In genomic region chr17:50603340-50603739, GRCh38 we compare ENCODE assay signal across 10 cellular contexts. TPM values are rescaled to one million over a fixed set of nuclear protein-coding genes. Genes with fewer than 3 reads are reported as not detected.
A peak's percentile ranks its signal among the peaks of the same experiment; 100 is the strongest.
DNase-seq lines count a peak whose midpoint lies in the region; ATAC-seq and TF ChIP-seq lines count a peak whose summit lies in the region.
"Had no signal": no experiment of that assay in that cellular context is flagged by ENCODE, and none has a peak within 500 bp of the region (broad histone marks: within the 10 kb centered on the region; RNA-seq: fewer than 3 reads in every experiment).

No MANE protein-coding gene starts in this region.

- H3K27me3 ChIP-seq in WERI-Rb-1 (ENCODE audit: insufficient read depth, low read depth, severe bottlenecking) = no peaks in the 10 kb centered on the region

- H3K4me3 ChIP-seq in WERI-Rb-1 (ENCODE audit: low read depth, low read length) = no peak overlapping the region

- H3K36me3 Mint-ChIP-seq in activated CD8-positive, alpha-beta memory T cell treated with anti-CD3 and anti-CD28 coated beads, Interleukin-2, amount 10 ng/mL, durations not matched to agents 7 days and 5 days = no peaks in the 10 kb centered on the region
- H3K36me3 Mint-ChIP-seq in stimulated activated naive B cell treated with anti-CD40 and anti-IgM and Interleukin-4, amounts not matched to agents 10 μg/mL and 1 μg/mL and 100 μg/mL, for 72 hours = no peaks in the 10 kb centered on the region
- H3K36me3 Mint-ChIP-seq in activated CD4-positive, alpha-beta memory T cell treated with anti-CD3 and anti-CD28 coated beads, Interleukin-2, amount 10 ng/mL, durations not matched to agents 7 days and 5 days (ENCODE audit: low read depth) = no peaks in the 10 kb centered on the region

- no peaks in the 10 kb centered on the region for H3K9me3 Mint-ChIP-seq in activated CD8-positive, alpha-beta memory T cell treated with anti-CD3 and anti-CD28 coated beads, Interleukin-2, amount 10 ng/mL, durations not matched to agents 7 days and 5 days (ENCODE audit: low read depth)
- no peaks in the 10 kb centered on the region for H3K9me3 Mint-ChIP-seq in stimulated activated naive B cell treated with anti-CD40 and anti-IgM and Interleukin-4, amounts not matched to agents 10 μg/mL and 1 μg/mL and 100 μg/mL, for 72 hours
- H3K9me3 Mint-ChIP-seq in activated CD4-positive, alpha-beta memory T cell treated with anti-CD3 and anti-CD28 coated beads, Interleukin-2, amount 10 ng/mL, durations not matched to agents 7 days and 5 days = no peaks in the 10 kb centered on the region
- H3K9me3 Mint-ChIP-seq: CD4-positive, alpha-beta T cell had no signal

- POLR2A ChIA-PET in activated CD4-positive, alpha-beta memory T cell treated with anti-CD3 and anti-CD28 coated beads, Interleukin-2, amount 10 ng/mL, durations not matched to agents 7 days and 5 days (lab: Charles Lee) = no interaction called here

- ATAC-seq in activated CD8-positive, alpha-beta memory T cell treated with anti-CD3 and anti-CD28 coated beads, Interleukin-2, amount 10 ng/mL, durations not matched to agents 7 days and 5 days = peak; percentile 46
- ATAC-seq in stimulated activated naive B cell treated with anti-CD40 and anti-IgM and Interleukin-4, amounts not matched to agents 10 μg/mL and 1 μg/mL and 100 μg/mL, for 72 hours (replicated peaks) = peak; percentile 65 to 66
- ATAC-seq in HG02763 (IDR thresholded peaks at IDR 0.05; ENCODE audit: unreplicated experiment) = no peak

- no peak overlapping the region for H3K4me3 Mint-ChIP-seq in activated CD8-positive, alpha-beta memory T cell treated with anti-CD3 and anti-CD28 coated beads, Interleukin-2, amount 10 ng/mL, durations not matched to agents 7 days and 5 days
- H3K4me3 Mint-ChIP-seq in stimulated activated naive B cell treated with anti-CD40 and anti-IgM and Interleukin-4, amounts not matched to agents 10 μg/mL and 1 μg/mL and 100 μg/mL, for 72 hours = no peak overlapping the region
- no peak overlapping the region for H3K4me3 Mint-ChIP-seq in activated CD4-positive, alpha-beta memory T cell treated with anti-CD3 and anti-CD28 coated beads, Interleukin-2, amount 10 ng/mL, durations not matched to agents 7 days and 5 days
- H3K4me3 Mint-ChIP-seq: CD4-positive, alpha-beta T cell had no signal

- no peak for DNase-seq in activated CD8-positive, alpha-beta memory T cell treated with anti-CD3 and anti-CD28 coated beads, Interleukin-2, amount 10 ng/mL, durations not matched to agents 7 days and 5 days
- DNase-seq in activated CD8-positive, alpha-beta memory T cell treated with anti-CD3 and anti-CD28 coated beads for 24 hours = no peak
- peak; percentile 15 for DNase-seq in NCI-H1105 (lab: John Stamatoyannopoulos, UW)
- DNase-seq in WERI-Rb-1 = peak; percentile 65
- DNase-seq in stimulated activated naive B cell treated with anti-CD40 and anti-IgM and Interleukin-4, amounts not matched to agents 10 μg/mL and 1 μg/mL and 100 μg/mL, for 72 hours = no peak
- DNase-seq in C1 segment of cervical spinal cord (lab: John Stamatoyannopoulos, UW) = no peak
- DNase-seq in activated CD4-positive, alpha-beta memory T cell treated with anti-CD3 and anti-CD28 coated beads, Interleukin-2, amount 10 ng/mL, durations not matched to agents 7 days and 5 days = no peak
- DNase-seq: CD4-positive, alpha-beta T cell; stimulated activated CD4-positive, alpha-beta T cell treated with anti-CD3 and anti-CD28 coated beads, Interleukin-2, amount 100 ng/mL, for 24 hours had no signal

- TF ChIP-seq CTCF in WERI-Rb-1 (IDR thresholded peaks at IDR 0.05; ENCODE audit: low read depth, low read length) = peak; percentile 84

- CTCF ChIA-PET in activated CD8-positive, alpha-beta memory T cell treated with anti-CD3 and anti-CD28 coated beads, Interleukin-2, amount 10 ng/mL, durations not matched to agents 7 days and 5 days (lab: Charles Lee) = no interaction called here
- CTCF ChIA-PET in activated CD4-positive, alpha-beta memory T cell treated with anti-CD3 and anti-CD28 coated beads, Interleukin-2, amount 10 ng/mL, durations not matched to agents 7 days and 5 days (lab: Charles Lee) = no interaction called here

- no peaks in the 10 kb centered on the region for H3K9me3 ChIP-seq in WERI-Rb-1 (ENCODE audit: severe bottlenecking)

- peaks cover 95% of the 10 kb centered on the region for H3K36me3 ChIP-seq in WERI-Rb-1

- peaks cover 16% of the 10 kb centered on the region for H3K27me3 Mint-ChIP-seq in activated CD8-positive, alpha-beta memory T cell treated with anti-CD3 and anti-CD28 coated beads, Interleukin-2, amount 10 ng/mL, durations not matched to agents 7 days and 5 days
- H3K27me3 Mint-ChIP-seq in stimulated activated naive B cell treated with anti-CD40 and anti-IgM and Interleukin-4, amounts not matched to agents 10 μg/mL and 1 μg/mL and 100 μg/mL, for 72 hours = peaks cover 55 to 60% of the 10 kb centered on the region in 2 donors
- H3K27me3 Mint-ChIP-seq in activated CD4-positive, alpha-beta memory T cell treated with anti-CD3 and anti-CD28 coated beads, Interleukin-2, amount 10 ng/mL, durations not matched to agents 7 days and 5 days = peaks cover 22% of the 10 kb centered on the region

- H3K4me1 Mint-ChIP-seq in activated CD8-positive, alpha-beta memory T cell treated with anti-CD3 and anti-CD28 coated beads, Interleukin-2, amount 10 ng/mL, durations not matched to agents 7 days and 5 days = no peaks in the 10 kb centered on the region
- H3K4me1 Mint-ChIP-seq in stimulated activated naive B cell treated with anti-CD40 and anti-IgM and Interleukin-4, amounts not matched to agents 10 μg/mL and 1 μg/mL and 100 μg/mL, for 72 hours = peaks cover 0 to 7% of the 10 kb centered on the region in 2 donors
- H3K4me1 Mint-ChIP-seq in activated CD4-positive, alpha-beta memory T cell treated with anti-CD3 and anti-CD28 coated beads, Interleukin-2, amount 10 ng/mL, durations not matched to agents 7 days and 5 days = no peaks in the 10 kb centered on the region

- no peak overlapping the region for H3K27ac Mint-ChIP-seq in activated CD8-positive, alpha-beta memory T cell treated with anti-CD3 and anti-CD28 coated beads, Interleukin-2, amount 10 ng/mL, durations not matched to agents 7 days and 5 days
- no peak overlapping the region for H3K27ac Mint-ChIP-seq in stimulated activated naive B cell treated with anti-CD40 and anti-IgM and Interleukin-4, amounts not matched to agents 10 μg/mL and 1 μg/mL and 100 μg/mL, for 72 hours
- H3K27ac Mint-ChIP-seq in activated CD4-positive, alpha-beta memory T cell treated with anti-CD3 and anti-CD28 coated beads, Interleukin-2, amount 10 ng/mL, durations not matched to agents 7 days and 5 days = no peak overlapping the region
- H3K27ac Mint-ChIP-seq: CD4-positive, alpha-beta T cell had no signal

- no peak overlapping the region for H3K27ac ChIP-seq in WERI-Rb-1

RNA-seq across cellular contexts. Expression of gene ABCC3, which starts 31.3 kb away (rescaled TPM):
- not detected for total RNA-seq in activated CD8-positive, alpha-beta memory T cell treated with anti-CD3 and anti-CD28 coated beads, Interleukin-2, amount 10 ng/mL, durations not matched to agents 7 days and 5 days
- under 1 TPM in 1 of 2 experiments, not detected in 1; 0.25 TPM for total RNA-seq in activated CD4-positive, alpha-beta memory T cell treated with anti-CD3 and anti-CD28 coated beads, Interleukin-2, amount 10 ng/mL, durations not matched to agents 7 days and 5 days

RNA-seq across cellular contexts. Expression of gene CACNA1G, which starts 42.8 kb away (rescaled TPM):
- not detected for total RNA-seq in activated CD8-positive, alpha-beta memory T cell treated with anti-CD3 and anti-CD28 coated beads, Interleukin-2, amount 10 ng/mL, durations not matched to agents 7 days and 5 days
- total RNA-seq in activated CD4-positive, alpha-beta memory T cell treated with anti-CD3 and anti-CD28 coated beads, Interleukin-2, amount 10 ng/mL, durations not matched to agents 7 days and 5 days = not detected
- total RNA-seq: CD4-positive, alpha-beta T cell had no signal

RNA-seq across cellular contexts. Expression of gene SPATA20, which starts 56.4 kb away (rescaled TPM):
- total RNA-seq in activated CD8-positive, alpha-beta memory T cell treated with anti-CD3 and anti-CD28 coated beads, Interleukin-2, amount 10 ng/mL, durations not matched to agents 7 days and 5 days = 10 to 100 TPM; 29.9 to 35.2 TPM
- 10 to 100 TPM; 14.5 to 17.8 TPM for total RNA-seq in activated CD4-positive, alpha-beta memory T cell treated with anti-CD3 and anti-CD28 coated beads, Interleukin-2, amount 10 ng/mL, durations not matched to agents 7 days and 5 days

Comparison
In these comparisons a context has a peak if more than half of its experiments do, and no peak if none do; other contexts are left out.
1. DNase-seq: peak in NCI-H1105 (single experiment) and WERI-Rb-1 (single experiment); none in activated CD8-positive, alpha-beta memory T cell treated with anti-CD3 and anti-CD28 coated beads, Interleukin-2, amount 10 ng/mL, durations not matched to agents 7 days and 5 days (single experiment), activated CD8-positive, alpha-beta memory T cell treated with anti-CD3 and anti-CD28 coated beads for 24 hours (single experiment), stimulated activated naive B cell treated with anti-CD40 and anti-IgM and Interleukin-4, amounts not matched to agents 10 μg/mL and 1 μg/mL and 100 μg/mL, for 72 hours (single experiment), C1 segment of cervical spinal cord (0 of 14) and activated CD4-positive, alpha-beta memory T cell treated with anti-CD3 and anti-CD28 coated beads, Interleukin-2, amount 10 ng/mL, durations not matched to agents 7 days and 5 days (single experiment).